1 cellular context compared by ENCODE assay signal in the genomic region with DNA sequence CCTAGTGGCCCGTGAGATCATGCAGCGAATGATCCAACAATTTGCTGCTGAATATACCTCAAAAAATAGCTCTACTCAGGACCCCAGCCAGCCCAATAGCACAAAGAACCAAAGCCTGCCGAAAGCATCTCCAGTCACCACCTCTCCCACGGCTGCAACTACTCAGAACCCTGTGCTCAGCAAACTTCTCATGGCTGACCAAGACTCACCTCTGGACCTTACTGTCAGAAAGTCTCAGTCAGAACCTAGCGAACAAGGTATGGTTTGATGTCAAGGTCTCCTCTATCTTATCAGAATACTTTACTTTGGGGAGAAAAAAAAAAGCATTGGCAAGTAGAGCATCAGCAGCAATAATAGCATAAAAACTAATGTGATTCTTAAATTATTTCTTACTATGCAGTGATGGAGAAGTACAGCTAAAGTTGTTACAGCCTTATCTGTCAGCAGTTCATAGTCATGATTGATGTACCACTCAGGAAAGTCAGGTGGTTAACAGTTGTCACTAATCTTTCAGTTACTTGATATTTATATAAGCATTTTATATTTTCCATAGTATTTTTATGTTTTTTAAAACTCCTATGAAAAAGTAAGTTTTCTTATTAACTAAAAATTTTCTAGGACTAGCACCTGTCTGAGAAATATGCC.
TF ChIP-seq lines count a peak whose summit lies in the region.

No MANE protein-coding gene starts in this region.

TF ChIP-seq in GM23338, 12 proteins besides CTCF, POLR2A, EP300 and RAD21:
- TF ChIP-seq, protein P1, sequence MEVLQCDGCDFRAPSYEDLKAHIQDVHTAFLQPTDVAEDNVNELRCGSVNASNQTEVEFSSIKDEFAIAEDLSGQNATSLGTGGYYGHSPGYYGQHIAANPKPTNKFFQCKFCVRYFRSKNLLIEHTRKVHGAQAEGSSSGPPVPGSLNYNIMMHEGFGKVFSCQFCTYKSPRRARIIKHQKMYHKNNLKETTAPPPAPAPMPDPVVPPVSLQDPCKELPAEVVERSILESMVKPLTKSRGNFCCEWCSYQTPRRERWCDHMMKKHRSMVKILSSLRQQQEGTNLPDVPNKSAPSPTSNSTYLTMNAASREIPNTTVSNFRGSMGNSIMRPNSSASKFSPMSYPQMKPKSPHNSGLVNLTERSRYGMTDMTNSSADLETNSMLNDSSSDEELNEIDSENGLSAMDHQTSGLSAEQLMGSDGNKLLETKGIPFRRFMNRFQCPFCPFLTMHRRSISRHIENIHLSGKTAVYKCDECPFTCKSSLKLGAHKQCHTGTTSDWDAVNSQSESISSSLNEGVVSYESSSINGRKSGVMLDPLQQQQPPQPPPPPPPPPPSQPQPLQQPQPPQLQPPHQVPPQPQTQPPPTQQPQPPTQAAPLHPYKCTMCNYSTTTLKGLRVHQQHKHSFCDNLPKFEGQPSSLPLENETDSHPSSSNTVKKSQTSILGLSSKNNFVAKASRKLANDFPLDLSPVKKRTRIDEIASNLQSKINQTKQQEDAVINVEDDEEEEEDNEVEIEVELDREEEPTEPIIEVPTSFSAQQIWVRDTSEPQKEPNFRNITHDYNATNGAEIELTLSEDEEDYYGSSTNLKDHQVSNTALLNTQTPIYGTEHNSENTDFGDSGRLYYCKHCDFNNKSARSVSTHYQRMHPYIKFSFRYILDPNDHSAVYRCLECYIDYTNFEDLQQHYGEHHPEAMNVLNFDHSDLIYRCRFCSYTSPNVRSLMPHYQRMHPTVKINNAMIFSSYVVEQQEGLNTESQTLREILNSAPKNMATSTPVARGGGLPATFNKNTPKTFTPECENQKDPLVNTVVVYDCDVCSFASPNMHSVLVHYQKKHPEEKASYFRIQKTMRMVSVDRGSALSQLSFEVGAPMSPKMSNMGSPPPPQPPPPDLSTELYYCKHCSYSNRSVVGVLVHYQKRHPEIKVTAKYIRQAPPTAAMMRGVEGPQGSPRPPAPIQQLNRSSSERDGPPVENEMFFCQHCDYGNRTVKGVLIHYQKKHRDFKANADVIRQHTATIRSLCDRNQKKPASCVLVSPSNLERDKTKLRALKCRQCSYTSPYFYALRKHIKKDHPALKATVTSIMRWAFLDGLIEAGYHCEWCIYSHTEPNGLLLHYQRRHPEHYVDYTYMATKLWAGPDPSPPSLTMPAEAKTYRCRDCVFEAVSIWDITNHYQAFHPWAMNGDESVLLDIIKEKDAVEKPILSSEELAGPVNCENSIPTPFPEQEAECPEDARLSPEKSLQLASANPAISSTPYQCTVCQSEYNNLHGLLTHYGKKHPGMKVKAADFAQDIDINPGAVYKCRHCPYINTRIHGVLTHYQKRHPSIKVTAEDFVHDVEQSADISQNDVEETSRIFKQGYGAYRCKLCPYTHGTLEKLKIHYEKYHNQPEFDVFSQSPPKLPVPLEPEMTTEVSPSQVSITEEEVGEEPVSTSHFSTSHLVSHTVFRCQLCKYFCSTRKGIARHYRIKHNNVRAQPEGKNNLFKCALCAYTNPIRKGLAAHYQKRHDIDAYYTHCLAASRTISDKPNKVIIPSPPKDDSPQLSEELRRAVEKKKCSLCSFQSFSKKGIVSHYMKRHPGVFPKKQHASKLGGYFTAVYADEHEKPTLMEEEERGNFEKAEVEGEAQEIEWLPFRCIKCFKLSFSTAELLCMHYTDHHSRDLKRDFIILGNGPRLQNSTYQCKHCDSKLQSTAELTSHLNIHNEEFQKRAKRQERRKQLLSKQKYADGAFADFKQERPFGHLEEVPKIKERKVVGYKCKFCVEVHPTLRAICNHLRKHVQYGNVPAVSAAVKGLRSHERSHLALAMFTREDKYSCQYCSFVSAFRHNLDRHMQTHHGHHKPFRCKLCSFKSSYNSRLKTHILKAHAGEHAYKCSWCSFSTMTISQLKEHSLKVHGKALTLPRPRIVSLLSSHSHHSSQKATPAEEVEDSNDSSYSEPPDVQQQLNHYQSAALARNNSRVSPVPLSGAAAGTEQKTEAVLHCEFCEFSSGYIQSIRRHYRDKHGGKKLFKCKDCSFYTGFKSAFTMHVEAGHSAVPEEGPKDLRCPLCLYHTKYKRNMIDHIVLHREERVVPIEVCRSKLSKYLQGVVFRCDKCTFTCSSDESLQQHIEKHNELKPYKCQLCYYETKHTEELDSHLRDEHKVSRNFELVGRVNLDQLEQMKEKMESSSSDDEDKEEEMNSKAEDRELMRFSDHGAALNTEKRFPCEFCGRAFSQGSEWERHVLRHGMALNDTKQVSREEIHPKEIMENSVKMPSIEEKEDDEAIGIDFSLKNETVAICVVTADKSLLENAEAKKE (CRISPR knock-in tag; IDR thresholded peaks at IDR 0.05): no peak
- TF ChIP-seq ZNF331 (CRISPR knock-in tag; IDR thresholded peaks at IDR 0.05; ENCODE audit: low read depth) (no peak), EZH2 (IDR thresholded peaks at IDR 0.05; ENCODE audit: low read depth, unreplicated experiment) (no peak), POLR2AphosphoS5 (IDR thresholded peaks at IDR 0.05; ENCODE audit: low read depth) (no peak), EZH2phosphoT487 (IDR thresholded peaks at IDR 0.05; ENCODE audit: unreplicated experiment) (no peak), CREB1 (CRISPR knock-in tag; IDR thresholded peaks at IDR 0.05; ENCODE audit: low read depth) (no peak), ZNF114 (CRISPR knock-in tag; IDR thresholded peaks at IDR 0.05) (no peak), JUNB (IDR thresholded peaks at IDR 0.05; ENCODE audit: unreplicated experiment) (no peak), NANOG (IDR thresholded peaks at IDR 0.05; ENCODE audit: borderline replicate concordance) (no peak), STAT1 (IDR thresholded peaks at IDR 0.05; ENCODE audit: unreplicated experiment) (no peak)
- TF ChIP-seq, protein P2, sequence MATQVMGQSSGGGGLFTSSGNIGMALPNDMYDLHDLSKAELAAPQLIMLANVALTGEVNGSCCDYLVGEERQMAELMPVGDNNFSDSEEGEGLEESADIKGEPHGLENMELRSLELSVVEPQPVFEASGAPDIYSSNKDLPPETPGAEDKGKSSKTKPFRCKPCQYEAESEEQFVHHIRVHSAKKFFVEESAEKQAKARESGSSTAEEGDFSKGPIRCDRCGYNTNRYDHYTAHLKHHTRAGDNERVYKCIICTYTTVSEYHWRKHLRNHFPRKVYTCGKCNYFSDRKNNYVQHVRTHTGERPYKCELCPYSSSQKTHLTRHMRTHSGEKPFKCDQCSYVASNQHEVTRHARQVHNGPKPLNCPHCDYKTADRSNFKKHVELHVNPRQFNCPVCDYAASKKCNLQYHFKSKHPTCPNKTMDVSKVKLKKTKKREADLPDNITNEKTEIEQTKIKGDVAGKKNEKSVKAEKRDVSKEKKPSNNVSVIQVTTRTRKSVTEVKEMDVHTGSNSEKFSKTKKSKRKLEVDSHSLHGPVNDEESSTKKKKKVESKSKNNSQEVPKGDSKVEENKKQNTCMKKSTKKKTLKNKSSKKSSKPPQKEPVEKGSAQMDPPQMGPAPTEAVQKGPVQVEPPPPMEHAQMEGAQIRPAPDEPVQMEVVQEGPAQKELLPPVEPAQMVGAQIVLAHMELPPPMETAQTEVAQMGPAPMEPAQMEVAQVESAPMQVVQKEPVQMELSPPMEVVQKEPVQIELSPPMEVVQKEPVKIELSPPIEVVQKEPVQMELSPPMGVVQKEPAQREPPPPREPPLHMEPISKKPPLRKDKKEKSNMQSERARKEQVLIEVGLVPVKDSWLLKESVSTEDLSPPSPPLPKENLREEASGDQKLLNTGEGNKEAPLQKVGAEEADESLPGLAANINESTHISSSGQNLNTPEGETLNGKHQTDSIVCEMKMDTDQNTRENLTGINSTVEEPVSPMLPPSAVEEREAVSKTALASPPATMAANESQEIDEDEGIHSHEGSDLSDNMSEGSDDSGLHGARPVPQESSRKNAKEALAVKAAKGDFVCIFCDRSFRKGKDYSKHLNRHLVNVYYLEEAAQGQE (IDR thresholded peaks at IDR 0.05; ENCODE audit: unreplicated experiment): no peak
- TF ChIP-seq, protein P3, sequence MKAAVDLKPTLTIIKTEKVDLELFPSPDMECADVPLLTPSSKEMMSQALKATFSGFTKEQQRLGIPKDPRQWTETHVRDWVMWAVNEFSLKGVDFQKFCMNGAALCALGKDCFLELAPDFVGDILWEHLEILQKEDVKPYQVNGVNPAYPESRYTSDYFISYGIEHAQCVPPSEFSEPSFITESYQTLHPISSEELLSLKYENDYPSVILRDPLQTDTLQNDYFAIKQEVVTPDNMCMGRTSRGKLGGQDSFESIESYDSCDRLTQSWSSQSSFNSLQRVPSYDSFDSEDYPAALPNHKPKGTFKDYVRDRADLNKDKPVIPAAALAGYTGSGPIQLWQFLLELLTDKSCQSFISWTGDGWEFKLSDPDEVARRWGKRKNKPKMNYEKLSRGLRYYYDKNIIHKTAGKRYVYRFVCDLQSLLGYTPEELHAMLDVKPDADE (IDR thresholded peaks at IDR 0.05): no peak
